In genomic region chr3:12483364-12483763, GRCh38 we compare ENCODE assay signal across 8 cellular contexts. TPM values are rescaled to one million over a fixed set of nuclear protein-coding genes. Genes with fewer than 3 reads are reported as not detected.
DNase-seq lines count a peak whose midpoint lies in the region; ATAC-seq and TF ChIP-seq lines count a peak whose summit lies in the region.

No MANE protein-coding gene starts in this region.

- no peaks in the 10 kb centered on the region for H3K36me3 ChIP-seq in neural cell (ENCODE audit: insufficient read depth, low read length)

- peak overlapping the region; percentile 74 for H2AFZ ChIP-seq in neural cell (ENCODE audit: low read depth, low read length)

- no peak for TF ChIP-seq POLR2A in NB4 (IDR thresholded peaks at IDR 0.05; ENCODE audit: extremely low read depth, insufficient read length)

- no peak for ATAC-seq in HG02610 (IDR thresholded peaks at IDR 0.05; ENCODE audit: unreplicated experiment)

- DNase-seq in EH (ENCODE audit: low read depth), result peak; percentile 22
- no peak for DNase-seq in NB4 (ENCODE audit: low read depth)
- DNase-seq in cerebellum (ENCODE audit: low spot score), result peak; percentile 30
- no peak for DNase-seq in stimulated activated CD4-positive, alpha-beta T cell treated with anti-CD3 and anti-CD28 coated beads, Interleukin-12 subunit alpha, Interleukin-12 subunit beta, amount 100 ng/mL, for 4 hours
- DNase-seq in inferior parietal cortex (ENCODE audit: extremely low spot score), result no peak
- DNase-seq in OCI-M1 (lab: John Stamatoyannopoulos, UW), result no peak

- peak overlapping the region; percentile 89 for H3K9ac ChIP-seq in neural cell (ENCODE audit: low read length)

- no peak for TF ChIP-seq EP300 in neural cell (conservative IDR thresholded peaks at IDR 0.05; ENCODE audit: poor library complexity, severe bottlenecking)

- H3K79me2 ChIP-seq in neural cell (replicated peaks; ENCODE audit: insufficient read depth, low read length), result peaks cover 12% of the 10 kb centered on the region

- H3K27me3 ChIP-seq in neural cell (ENCODE audit: insufficient read depth, low read depth, low read length), result no peaks in the 10 kb centered on the region

- H3K9me2 ChIP-seq in neural cell (ENCODE audit: insufficient read depth, low read length), result no peaks in the 10 kb centered on the region

- no peak for TF ChIP-seq CTCF in NB4 (IDR thresholded peaks at IDR 0.05; ENCODE audit: low read depth, low read length)
- no peak for TF ChIP-seq CTCF in neural cell (IDR thresholded peaks at IDR 0.05; ENCODE audit: poor library complexity, severe bottlenecking)

- H4K20me1 ChIP-seq in neural cell (ENCODE audit: insufficient read depth), result no peaks in the 10 kb centered on the region

- H3K9me3 ChIP-seq in neural cell (ENCODE audit: low read length), result no peaks in the 10 kb centered on the region

- H3K4me3 ChIP-seq in NB4 (ENCODE audit: low read depth, low read length) (peak overlapping the region; percentile 70), neural cell (ENCODE audit: low read length) (peak overlapping the region; percentile 96)

- TF ChIP-seq RAD21 in neural cell (conservative IDR thresholded peaks at IDR 0.05), result no peak

- H3K4me2 ChIP-seq in neural cell (ENCODE audit: low read length), result peak overlapping the region; percentile 97

- peak overlapping the region; percentile 91 for H3K27ac ChIP-seq in neural cell (ENCODE audit: low read length)

- H3F3A ChIP-seq in neural cell (ENCODE audit: insufficient read depth, low read length, poor library complexity, severe bottlenecking), result peaks cover 2% of the 10 kb centered on the region

TF ChIP-seq in neural cell, 6 proteins besides CTCF, POLR2A, EP300 and RAD21:
- no peak for TF ChIP-seq POLR2AphosphoS5 (IDR thresholded peaks at IDR 0.05)
- TF ChIP-seq SMC3 (conservative IDR thresholded peaks at IDR 0.05; ENCODE audit: poor library complexity), result no peak
- TF ChIP-seq TAF1 (IDR thresholded peaks at IDR 0.05; ENCODE audit: low read depth), result no peak
- TF ChIP-seq MXI1 (conservative IDR thresholded peaks at IDR 0.05; ENCODE audit: poor library complexity, severe bottlenecking), result no peak
- no peak for TF ChIP-seq EZH2 (IDR thresholded peaks at IDR 0.05; ENCODE audit: borderline replicate concordance, insufficient read depth, low read length, poor library complexity, severe bottlenecking)
- TF ChIP-seq REST (IDR thresholded peaks at IDR 0.05; ENCODE audit: borderline replicate concordance), result no peak

RNA-seq across cellular contexts. Expression of gene TSEN2, which starts 0.9 kb away (rescaled TPM):
- total RNA-seq in cerebellum, result 36.0 TPM
- 22.6 and 31.4 TPM in 2 replicates for polyA plus RNA-seq in neural cell
- 33.6 and 36.6 TPM in 2 replicates for polyA minus RNA-seq in neural cell

Comparison
In these comparisons a context has a peak if more than half of its experiments do, and no peak if none do; other contexts are left out.
1. DNase-seq: peak in EH (single experiment) and cerebellum (single experiment); none in NB4 (single experiment), stimulated activated CD4-positive, alpha-beta T cell treated with anti-CD3 and anti-CD28 coated beads, Interleukin-12 subunit alpha, Interleukin-12 subunit beta, amount 100 ng/mL, for 4 hours (single experiment), inferior parietal cortex (single experiment) and OCI-M1 (single experiment).